ENCODE assay signal across 25 cellular contexts in genomic region chrX:16212024-16212423, GRCh38. TPM values are rescaled to one million over a fixed set of nuclear protein-coding genes. Genes with fewer than 3 reads are reported as not detected.
DNase-seq lines count a peak whose midpoint lies in the region; ATAC-seq and TF ChIP-seq lines count a peak whose summit lies in the region.
"Had no signal": no experiment of that assay in that cellular context is flagged by ENCODE, and none has a peak within 500 bp of the region (broad histone marks: within the 10 kb centered on the region; RNA-seq: fewer than 3 reads in every experiment).

No MANE protein-coding gene starts in this region.

- TF ChIP-seq CTCF in mammary epithelial cell (conservative IDR thresholded peaks at IDR 0.05 in 1 of 2, IDR thresholded peaks at IDR 0.05 in 1 of 2; ENCODE audit: extremely low read depth in 1 of 2, insufficient read depth in 1 of 2, low read depth in 1 of 2, low read length in 2 of 2) (no peak), BE2C (IDR thresholded peaks at IDR 0.05; ENCODE audit: low read depth, low read length) (no peak)

- no peak overlapping the region for H3K9ac ChIP-seq in mammary epithelial cell (ENCODE audit: insufficient read depth, low read length)

- peaks cover 7% of the 10 kb centered on the region for H3K4me1 ChIP-seq in mammary epithelial cell (ENCODE audit: insufficient read depth, low read length)
- no peaks in the 10 kb centered on the region for H3K4me1 ChIP-seq in BE2C
- H3K4me1 ChIP-seq: heart left ventricle, left ventricle myocardium inferior had no signal

- in situ Hi-C loops in mammary epithelial cell (cut with MboI; ENCODE audit: low sequenced_read_pairs in 2 of 2): no loop called here

- H3K79me2 ChIP-seq in mammary epithelial cell (ENCODE audit: insufficient read depth, low read length): no peaks in the 10 kb centered on the region

- peak; percentile 59 for DNase-seq in ELR (ENCODE audit: low read depth)
- peak; percentile 21 for DNase-seq in M059J (ENCODE audit: low read depth)
- peak; percentile 21 for DNase-seq in mammary epithelial cell
- DNase-seq in kidney tubule cell (ENCODE audit: low spot score): peak; percentile 55
- no peak for DNase-seq in BE2C
- DNase-seq in AML-193 (lab: John Stamatoyannopoulos, UW): no peak
- no peak for DNase-seq in posterior vena cava (ENCODE audit: low spot score)
- DNase-seq: activated CD4-positive, CD25-positive, alpha-beta regulatory T cell treated with anti-CD3 and anti-CD28 coated beads, Interleukin-2, amount 50 U/mL, for 72 hours; activated CD8-positive, alpha-beta memory T cell treated with anti-CD3 and anti-CD28 coated beads for 24 hours; activated naive CD4-positive, alpha-beta T cell treated with Interleukin-2 at 50 U/mL for 16 hours; activated T-cell treated with anti-CD3 and anti-CD28 coated beads, Interleukin-2, amount 50 U/mL, for 4 hours; CD8-positive, alpha-beta T cell; DMS79 treated with DMSO at 0.1 percent for 48 hours; effector memory CD8-positive, alpha-beta T cell; heart left ventricle; left ventricle myocardium inferior; NCI-H1694; stimulated activated CD4-positive, alpha-beta T cell treated with anti-CD3 and anti-CD28 coated beads, Interleukin-12 subunit alpha, Interleukin-12 subunit beta, amount 100 ng/mL, for 4 hours; T-helper 9 cell had no signal

- no peaks in the 10 kb centered on the region for H3K27me3 ChIP-seq in mammary epithelial cell (ENCODE audit: insufficient read depth, low read length)
- no peaks in the 10 kb centered on the region for H3K27me3 ChIP-seq in BE2C

- no peaks in the 10 kb centered on the region for H4K20me1 ChIP-seq in mammary epithelial cell (ENCODE audit: insufficient read depth, low read length)

- dilution Hi-C loops in mammary epithelial cell (cut with HindIII; ENCODE audit: low sequenced_read_pairs): no loop called here

- ATAC-seq in HG03439 (IDR thresholded peaks at IDR 0.05; ENCODE audit: unreplicated experiment): no peak
- ATAC-seq: activated T-cell treated with anti-CD3 and anti-CD28 coated beads, Interleukin-2, amount 50 U/mL, for 4 hours; CD8-positive, alpha-beta T cell; effector memory CD8-positive, alpha-beta T cell had no signal

- 44% methylated on average over 2 of the region's 2 CpGs for WGBS in mammary epithelial cell (ENCODE audit: low coverage, missing lambda C conversion rate)

- no TSS peak for BruUV-seq in mammary epithelial cell (replicated peaks; lab: Mats Ljungman, UMichigan)

- CTCF ChIA-PET in mammary epithelial cell (lab: Charles Lee; ENCODE audit: low non-redundant PET): interaction anchor here (0.6 kb wide), 1 partner anchor 63 kb away, joined by 4 read pairs; no protein-coding TSS in a partner anchor

- peak overlapping the region; percentile 5 for H3K4me2 ChIP-seq in mammary epithelial cell (ENCODE audit: insufficient read depth, low read depth, low read length)

- H2AFZ ChIP-seq in mammary epithelial cell (ENCODE audit: low read depth, low read length): no peak overlapping the region

- H3K36me3 ChIP-seq in mammary epithelial cell (ENCODE audit: insufficient read depth, low read length) (no peaks in the 10 kb centered on the region), BE2C (no peaks in the 10 kb centered on the region)
- H3K36me3 ChIP-seq: heart left ventricle, left ventricle myocardium inferior had no signal

- intact Hi-C loops in mammary epithelial cell (cut with micrococcal nuclease) (loop anchor here (1.0 to 2.0 kb wide), 3 partner anchors 89 to 451 kb away; partner anchors contain the start of gene GRPR), posterior vena cava (cut with DNase I) (no loop called here)

- H3K9me3 ChIP-seq in mammary epithelial cell (replicated peaks; ENCODE audit: insufficient read depth, low read length) (no peaks in the 10 kb centered on the region), BE2C (no peaks in the 10 kb centered on the region)
- H3K9me3 ChIP-seq: heart left ventricle, left ventricle myocardium inferior had no signal

- H3K4me3 ChIP-seq in mammary epithelial cell (replicated peaks in 1 of 3; ENCODE audit: insufficient read depth in 1 of 3, low read depth in 2 of 3, low read length in 3 of 3) (no peak overlapping the region), BE2C (ENCODE audit: low read depth, low read length) (no peak overlapping the region)
- H3K4me3 ChIP-seq: heart left ventricle, left ventricle myocardium inferior had no signal

- H3K27ac ChIP-seq in mammary epithelial cell (ENCODE audit: insufficient read depth, low read depth, low read length): no peak overlapping the region
- H3K27ac ChIP-seq: heart left ventricle, HL-60, left ventricle myocardium inferior had no signal

RNA-seq across cellular contexts. Expression of gene MAGEB17, which starts 44.7 kb away (rescaled TPM):
- not detected in 2 replicates for total RNA-seq in M059J (2014; rRNA removed; shearing (Covaris generic))
- total RNA-seq in mammary epithelial cell (not detected), posterior vena cava (not detected)
- not detected for polyA plus RNA-seq in mammary epithelial cell
- not detected for polyA minus RNA-seq in mammary epithelial cell
- 0.42 TPM for polyA plus RNA-seq in BE2C (2012; ENCODE audit: insufficient read depth, insufficient read length, low read depth)
- total RNA-seq: activated T-cell treated with anti-CD3 and anti-CD28 coated beads, Interleukin-2, amount 50 U/mL, for 4 hours; CD8-positive, alpha-beta T cell; chondrocyte; fibroblast of lung; left ventricle myocardium inferior; mononuclear cell; neural crest cell had no signal

Comparison
In these comparisons a context has a peak if more than half of its experiments do, and no peak if none do; other contexts are left out.
1. DNase-seq: peak in ELR (single experiment), M059J (single experiment), mammary epithelial cell (single experiment) and kidney tubule cell (single experiment); none in BE2C (single experiment), AML-193 (0 of 2) and posterior vena cava (single experiment).